In genomic region chr16:67415872-67416793, GRCh38 we compare ENCODE assay signal across 8 cellular contexts. TPM values are rescaled to one million over a fixed set of nuclear protein-coding genes. Genes with fewer than 3 reads are reported as not detected.
DNase-seq lines count a peak whose midpoint lies in the region; ATAC-seq and TF ChIP-seq lines count a peak whose summit lies in the region.

A gene with protein sequence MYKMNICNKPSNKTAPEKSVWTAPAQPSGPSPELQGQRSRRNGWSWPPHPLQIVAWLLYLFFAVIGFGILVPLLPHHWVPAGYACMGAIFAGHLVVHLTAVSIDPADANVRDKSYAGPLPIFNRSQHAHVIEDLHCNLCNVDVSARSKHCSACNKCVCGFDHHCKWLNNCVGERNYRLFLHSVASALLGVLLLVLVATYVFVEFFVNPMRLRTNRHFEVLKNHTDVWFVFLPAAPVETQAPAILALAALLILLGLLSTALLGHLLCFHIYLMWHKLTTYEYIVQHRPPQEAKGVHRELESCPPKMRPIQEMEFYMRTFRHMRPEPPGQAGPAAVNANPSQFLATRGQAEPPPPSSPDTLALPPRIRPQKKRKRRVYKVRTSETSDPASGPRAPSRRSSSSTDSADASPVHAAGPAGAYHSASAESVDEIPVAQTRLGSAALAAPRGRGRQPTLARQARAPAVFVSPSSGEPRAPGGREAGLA (minus strand): TSS chr16:67416477. CDS start chr16:67407775, 8,702 bp downstream.

- peak; percentile 63 for TF ChIP-seq RAD21 in neural cell (conservative IDR thresholded peaks at IDR 0.05)

- peak within 1 kb of the TSS; percentile 63 for H3K4me3 Mint-ChIP-seq in activated naive CD4-positive, alpha-beta T cell treated with anti-CD3 and anti-CD28 coated beads, Interleukin-2, amount 10 ng/mL, durations not matched to agents 7 days and 5 days

- no peaks in the 10 kb centered on the region for H3K36me3 Mint-ChIP-seq in activated naive CD4-positive, alpha-beta T cell treated with anti-CD3 and anti-CD28 coated beads, Interleukin-2, amount 10 ng/mL, durations not matched to agents 7 days and 5 days

- peak within 1 kb of the TSS; percentile 56 for H3K4me3 ChIP-seq in GM12865 (ENCODE audit: low read depth, low read length)
- H3K4me3 ChIP-seq in gastroesophageal sphincter = peak within 1 kb of the TSS; percentile 89
- H3K4me3 ChIP-seq in neural cell (ENCODE audit: low read length) = peak within 1 kb of the TSS; percentile 65
- H3K4me3 ChIP-seq in tibial artery = peak within 1 kb of the TSS; percentile 73 to 88

- H2AFZ ChIP-seq in neural cell (ENCODE audit: low read depth, low read length) = no peak within 1 kb of the TSS

- H4K20me1 ChIP-seq in neural cell (ENCODE audit: insufficient read depth) = no peaks in the 10 kb centered on the region

- CTCF ChIA-PET in activated naive CD4-positive, alpha-beta T cell treated with anti-CD3 and anti-CD28 coated beads, Interleukin-2, amount 10 ng/mL, durations not matched to agents 7 days and 5 days (lab: Charles Lee) = interaction anchor here (0.6 to 3.1 kb wide), 5 partner anchors 11 to 451 kb away, joined by 3 to 23 read pairs (median 4); no protein-coding TSS in a partner anchor

- H3K9me3 ChIP-seq in gastroesophageal sphincter (no peaks in the 10 kb centered on the region), neural cell (ENCODE audit: low read length) (no peaks in the 10 kb centered on the region), tibial artery (no peaks in the 10 kb centered on the region)

- ATAC-seq in HG02678 (IDR thresholded peaks at IDR 0.05; ENCODE audit: unreplicated experiment) (peak; percentile 63), gastroesophageal sphincter (peak; percentile 95), HG03565 (IDR thresholded peaks at IDR 0.05; ENCODE audit: unreplicated experiment) (no peak)

- H3K79me2 ChIP-seq in neural cell (replicated peaks; ENCODE audit: insufficient read depth, low read length) = no peaks in the 10 kb centered on the region

- DNase-seq in GM12865 (ENCODE audit: low read depth) = peak; percentile 49
- peak; percentile 24 for DNase-seq in NCI-H748 treated with DMSO at 0.1 percent for 48 hours (lab: John Stamatoyannopoulos, UW)
- peak; percentile 54 for DNase-seq in activated naive CD4-positive, alpha-beta T cell treated with anti-CD3 and anti-CD28 coated beads, Interleukin-2, amount 10 ng/mL, durations not matched to agents 7 days and 5 days
- DNase-seq in tibial artery = peak; percentile 60 to 81

- no peak within 1 kb of the TSS for H3K27ac Mint-ChIP-seq in activated naive CD4-positive, alpha-beta T cell treated with anti-CD3 and anti-CD28 coated beads, Interleukin-2, amount 10 ng/mL, durations not matched to agents 7 days and 5 days

- H3K4me1 Mint-ChIP-seq in activated naive CD4-positive, alpha-beta T cell treated with anti-CD3 and anti-CD28 coated beads, Interleukin-2, amount 10 ng/mL, durations not matched to agents 7 days and 5 days = peaks cover 11% of the 10 kb centered on the region

- peak; percentile 32 to 50 for TF ChIP-seq POLR2A in gastroesophageal sphincter (IDR thresholded peaks at IDR 0.05)

- H3K36me3 ChIP-seq in gastroesophageal sphincter (no peaks in the 10 kb centered on the region), neural cell (ENCODE audit: insufficient read depth, low read length) (no peaks in the 10 kb centered on the region), tibial artery (no peaks in the 10 kb centered on the region)

- peak within 1 kb of the TSS; percentile 59 for H3K9ac ChIP-seq in neural cell (ENCODE audit: low read length)

- H3K27ac ChIP-seq in gastroesophageal sphincter (peak within 1 kb of the TSS; percentile 53 to 89 (median 86)), neural cell (ENCODE audit: low read length) (no peak within 1 kb of the TSS), tibial artery (peak within 1 kb of the TSS; percentile 82)

- intact Hi-C loops in tibial artery (cut with DNase I; ENCODE audit: low total_unique reads) = no loop called here

- TF ChIP-seq CTCF in GM12865 (IDR thresholded peaks at IDR 0.05; ENCODE audit: insufficient read depth, low read depth, low read length, missing control alignments) = peak; percentile 53
- TF ChIP-seq CTCF in gastroesophageal sphincter (IDR thresholded peaks at IDR 0.05) = peak in 3 of 4 experiments; percentile 65 to 74 (median 70)
- TF ChIP-seq CTCF in neural cell (IDR thresholded peaks at IDR 0.05; ENCODE audit: poor library complexity, severe bottlenecking) = peak; percentile 76
- peak; percentile 39 to 40 for TF ChIP-seq CTCF in tibial artery (IDR thresholded peaks at IDR 0.05)

- no peaks in the 10 kb centered on the region for H3K9me2 ChIP-seq in neural cell (ENCODE audit: insufficient read depth, low read length)

- H3K27me3 ChIP-seq in gastroesophageal sphincter (no peaks in the 10 kb centered on the region), neural cell (ENCODE audit: insufficient read depth, low read depth, low read length) (no peaks in the 10 kb centered on the region), tibial artery (no peaks in the 10 kb centered on the region)

- no peaks in the 10 kb centered on the region for H3F3A ChIP-seq in neural cell (ENCODE audit: insufficient read depth, low read length, poor library complexity, severe bottlenecking)

- H3K27me3 Mint-ChIP-seq in activated naive CD4-positive, alpha-beta T cell treated with anti-CD3 and anti-CD28 coated beads, Interleukin-2, amount 10 ng/mL, durations not matched to agents 7 days and 5 days = peaks cover 83% of the 10 kb centered on the region

- H3K9me3 Mint-ChIP-seq in activated naive CD4-positive, alpha-beta T cell treated with anti-CD3 and anti-CD28 coated beads, Interleukin-2, amount 10 ng/mL, durations not matched to agents 7 days and 5 days = no peaks in the 10 kb centered on the region

- no peak for TF ChIP-seq EP300 in gastroesophageal sphincter (IDR thresholded peaks at IDR 0.05)
- TF ChIP-seq EP300 in neural cell (conservative IDR thresholded peaks at IDR 0.05; ENCODE audit: poor library complexity, severe bottlenecking) = no peak

- H3K4me1 ChIP-seq in gastroesophageal sphincter (peaks cover 0 to 29% (median 6%) of the 10 kb centered on the region in 3 donors), tibial artery (peaks cover 0 to 19% (median 12%) of the 10 kb centered on the region in 4 donors)

- H3K4me2 ChIP-seq in neural cell (ENCODE audit: low read length) = no peak within 1 kb of the TSS

- WGBS in gastroesophageal sphincter (ENCODE audit: low coverage in 1 of 2), 2 donors = 0 to 5% methylated on average over 2 to 8 of the region's 73 CpGs

TF ChIP-seq in neural cell, 6 proteins besides CTCF, POLR2A, EP300 and RAD21:
- TF ChIP-seq MXI1 (conservative IDR thresholded peaks at IDR 0.05; ENCODE audit: poor library complexity, severe bottlenecking) (peak; percentile 35), TAF1 (IDR thresholded peaks at IDR 0.05; ENCODE audit: low read depth) (no peak), SMC3 (conservative IDR thresholded peaks at IDR 0.05; ENCODE audit: poor library complexity) (peak; percentile 55), POLR2AphosphoS5 (IDR thresholded peaks at IDR 0.05) (no peak), EZH2 (IDR thresholded peaks at IDR 0.05; ENCODE audit: borderline replicate concordance, insufficient read depth, low read length, poor library complexity, severe bottlenecking) (no peak)

RNA-seq across cellular contexts. Expression of the gene that starts here (rescaled TPM):
- 10 to 100 TPM in 3 of 4 donors, 1 to 10 TPM in 1; 7.5 to 26.7 (median 17.3) TPM for total RNA-seq in gastroesophageal sphincter
- polyA plus RNA-seq in neural cell = 1.7 TPM in 1 of 2 replicates, not detected in the other
- polyA minus RNA-seq in neural cell = 1.7 and 1.9 TPM in 2 replicates
